ENCODE assay signal across 1 cellular context in the genomic region with DNA sequence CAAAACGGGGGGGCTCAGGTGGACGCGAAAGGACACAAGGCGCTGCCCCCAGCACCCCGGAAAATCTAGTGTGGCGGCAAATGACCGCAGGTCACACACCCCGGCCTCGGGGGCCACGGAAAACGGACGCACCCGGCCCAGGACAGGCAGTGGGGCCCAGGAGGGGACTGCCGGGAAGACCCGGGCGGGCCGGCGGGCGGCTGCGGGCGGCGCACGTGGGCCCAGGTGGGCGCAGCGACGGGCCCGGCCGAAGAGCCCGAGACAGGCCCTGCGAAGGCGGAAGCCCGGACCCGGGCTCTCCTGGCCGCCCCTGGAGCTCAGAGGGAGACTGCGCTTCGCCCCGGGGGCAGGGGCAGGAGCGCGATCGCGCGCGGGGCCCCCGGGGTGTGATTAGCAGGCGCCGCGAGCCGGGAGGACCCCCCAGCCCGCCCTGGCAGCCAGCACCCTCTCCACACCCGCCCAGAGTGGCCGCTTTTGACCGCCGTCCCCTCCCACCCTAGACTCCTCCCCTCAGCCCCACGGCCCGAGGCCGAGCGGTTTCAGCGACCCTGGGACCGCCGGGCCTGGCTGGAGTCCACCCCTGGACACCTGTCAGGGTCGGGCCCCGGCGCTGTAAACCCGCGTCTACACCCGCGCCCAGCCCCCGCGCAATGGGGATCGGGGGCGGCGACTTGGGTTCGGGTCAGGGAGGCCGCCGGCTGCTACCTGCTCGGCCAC.
TF ChIP-seq lines count a peak whose summit lies in the region.

No MANE protein-coding gene starts in this region.

TF ChIP-seq in IMR-90, 13 proteins besides CTCF, POLR2A, EP300 and RAD21:
- TF ChIP-seq USF2 (IDR thresholded peaks at IDR 0.05; ENCODE audit: low read depth, low read length) (no peak), CEBPB (IDR thresholded peaks at IDR 0.05; ENCODE audit: low read depth, low read length) (no peak), SMC3 (IDR thresholded peaks at IDR 0.05; ENCODE audit: low read depth, low read length) (no peak), FOS (IDR thresholded peaks at IDR 0.05; ENCODE audit: low read depth, low read length) (no peak), RFX5 (IDR thresholded peaks at IDR 0.05; ENCODE audit: low read depth, low read length) (no peak), MXI1 (IDR thresholded peaks at IDR 0.05; ENCODE audit: borderline replicate concordance, low read depth, low read length) (no peak)
- TF ChIP-seq, protein P1, sequence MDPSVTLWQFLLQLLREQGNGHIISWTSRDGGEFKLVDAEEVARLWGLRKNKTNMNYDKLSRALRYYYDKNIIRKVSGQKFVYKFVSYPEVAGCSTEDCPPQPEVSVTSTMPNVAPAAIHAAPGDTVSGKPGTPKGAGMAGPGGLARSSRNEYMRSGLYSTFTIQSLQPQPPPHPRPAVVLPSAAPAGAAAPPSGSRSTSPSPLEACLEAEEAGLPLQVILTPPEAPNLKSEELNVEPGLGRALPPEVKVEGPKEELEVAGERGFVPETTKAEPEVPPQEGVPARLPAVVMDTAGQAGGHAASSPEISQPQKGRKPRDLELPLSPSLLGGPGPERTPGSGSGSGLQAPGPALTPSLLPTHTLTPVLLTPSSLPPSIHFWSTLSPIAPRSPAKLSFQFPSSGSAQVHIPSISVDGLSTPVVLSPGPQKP (IDR thresholded peaks at IDR 0.05; ENCODE audit: borderline replicate concordance, low read depth, low read length) = no peak
